9 cellular contexts compared by ENCODE assay signal in genomic region chr2:216031960-216032689, GRCh38. TPM values are rescaled to one million over a fixed set of nuclear protein-coding genes. Genes with fewer than 3 reads are reported as not detected.
DNase-seq lines count a peak whose midpoint lies in the region; ATAC-seq and TF ChIP-seq lines count a peak whose summit lies in the region.
"Had no signal": no experiment of that assay in that cellular context is flagged by ENCODE, and none has a peak within 500 bp of the region (broad histone marks: within the 10 kb centered on the region; RNA-seq: fewer than 3 reads in every experiment).

No MANE protein-coding gene starts in this region.

- no peaks in the 10 kb centered on the region for H3K27me3 Mint-ChIP-seq in activated T-cell treated with anti-CD3 and anti-CD28 coated beads, Interleukin-2, amount 50 U/mL, for 4 hours (ENCODE audit: low read depth)
- no peaks in the 10 kb centered on the region for H3K27me3 Mint-ChIP-seq in activated CD4-positive, alpha-beta memory T cell treated with anti-CD3 and anti-CD28 coated beads for 36 hours
- H3K27me3 Mint-ChIP-seq in stimulated activated naive CD8-positive, alpha-beta T cell treated with anti-CD3 and anti-CD28 coated beads, Interleukin-15, Interleukin-2, amounts not matched to agents 100 ng/mL and 50 ng/mL, for 24 hours, result no peaks in the 10 kb centered on the region

- peak overlapping the region; percentile 92 for H3K27ac Mint-ChIP-seq in activated CD4-positive, alpha-beta memory T cell treated with anti-CD3 and anti-CD28 coated beads for 36 hours
- H3K27ac Mint-ChIP-seq in stimulated activated naive CD8-positive, alpha-beta T cell treated with anti-CD3 and anti-CD28 coated beads, Interleukin-15, Interleukin-2, amounts not matched to agents 100 ng/mL and 50 ng/mL, for 24 hours, result peak overlapping the region; percentile 87

- DNase-seq in activated T-cell treated with anti-CD3 and anti-CD28 coated beads, Interleukin-2, amount 50 U/mL, for 4 hours, result no peak
- DNase-seq in activated T-cell treated with anti-CD3 and anti-CD28 coated beads, Interleukin-2, amount 50 U/mL, for 48 hours, result no peak
- no peak for DNase-seq in activated CD4-positive, alpha-beta memory T cell treated with anti-CD3 and anti-CD28 coated beads for 36 hours
- DNase-seq in globus pallidus (ENCODE audit: low spot score) (no peak), erythroblast (lab: John Stamatoyannopoulos, UW) (no peak), NCI-H226 (no peak)
- DNase-seq: hypothalamus had no signal

- peaks cover 11% of the 10 kb centered on the region for H3K36me3 Mint-ChIP-seq in activated T-cell treated with anti-CD3 and anti-CD28 coated beads, Interleukin-2, amount 50 U/mL, for 4 hours (ENCODE audit: insufficient read depth)
- peaks cover 7% of the 10 kb centered on the region for H3K36me3 Mint-ChIP-seq in activated CD4-positive, alpha-beta memory T cell treated with anti-CD3 and anti-CD28 coated beads for 36 hours
- peaks cover 6% of the 10 kb centered on the region for H3K36me3 Mint-ChIP-seq in stimulated activated naive CD8-positive, alpha-beta T cell treated with anti-CD3 and anti-CD28 coated beads, Interleukin-15, Interleukin-2, amounts not matched to agents 100 ng/mL and 50 ng/mL, for 24 hours (ENCODE audit: low read depth)

- peak; percentile 88 to 91 for ATAC-seq in activated T-cell treated with anti-CD3 and anti-CD28 coated beads, Interleukin-2, amount 50 U/mL, for 4 hours
- ATAC-seq in HG02885 (IDR thresholded peaks at IDR 0.05; ENCODE audit: poor library complexity, unreplicated experiment), result peak; percentile 85

- TF ChIP-seq POLR2A in erythroblast (IDR thresholded peaks at IDR 0.05; ENCODE audit: low read length), result no peak

- peaks cover 25% of the 10 kb centered on the region for H3K4me1 Mint-ChIP-seq in activated T-cell treated with anti-CD3 and anti-CD28 coated beads, Interleukin-2, amount 50 U/mL, for 4 hours (ENCODE audit: low read depth)
- H3K4me1 Mint-ChIP-seq in activated CD4-positive, alpha-beta memory T cell treated with anti-CD3 and anti-CD28 coated beads for 36 hours (ENCODE audit: low read depth), result peaks cover 39% of the 10 kb centered on the region
- H3K4me1 Mint-ChIP-seq in stimulated activated naive CD8-positive, alpha-beta T cell treated with anti-CD3 and anti-CD28 coated beads, Interleukin-15, Interleukin-2, amounts not matched to agents 100 ng/mL and 50 ng/mL, for 24 hours (ENCODE audit: low read depth), result peaks cover 37% of the 10 kb centered on the region

- H3K4me3 Mint-ChIP-seq in activated T-cell treated with anti-CD3 and anti-CD28 coated beads, Interleukin-2, amount 50 U/mL, for 4 hours, result peak overlapping the region; percentile 17
- H3K4me3 Mint-ChIP-seq in activated CD4-positive, alpha-beta memory T cell treated with anti-CD3 and anti-CD28 coated beads for 36 hours, result peak overlapping the region; percentile 53
- H3K4me3 Mint-ChIP-seq in stimulated activated naive CD8-positive, alpha-beta T cell treated with anti-CD3 and anti-CD28 coated beads, Interleukin-15, Interleukin-2, amounts not matched to agents 100 ng/mL and 50 ng/mL, for 24 hours, result peak overlapping the region; percentile 42

- no peaks in the 10 kb centered on the region for H3K9me3 Mint-ChIP-seq in activated T-cell treated with anti-CD3 and anti-CD28 coated beads, Interleukin-2, amount 50 U/mL, for 4 hours
- H3K9me3 Mint-ChIP-seq in activated CD4-positive, alpha-beta memory T cell treated with anti-CD3 and anti-CD28 coated beads for 36 hours, result no peaks in the 10 kb centered on the region
- H3K9me3 Mint-ChIP-seq in stimulated activated naive CD8-positive, alpha-beta T cell treated with anti-CD3 and anti-CD28 coated beads, Interleukin-15, Interleukin-2, amounts not matched to agents 100 ng/mL and 50 ng/mL, for 24 hours, result no peaks in the 10 kb centered on the region

- POLR2A ChIA-PET in activated CD4-positive, alpha-beta memory T cell treated with anti-CD3 and anti-CD28 coated beads for 36 hours (lab: Charles Lee), result interaction anchor here (0.9 kb wide), 1 partner anchor 26 kb away, joined by 4 read pairs; no protein-coding TSS in a partner anchor

- intact Hi-C loops in activated CD4-positive, alpha-beta memory T cell treated with anti-CD3 and anti-CD28 coated beads for 36 hours (cut with micrococcal nuclease), result loop anchor here (1.0 to 5.0 kb wide), 11 partner anchors 15 to 634 kb away; partner anchors contain the start of gene SMARCAL1

- CTCF ChIA-PET in activated CD4-positive, alpha-beta memory T cell treated with anti-CD3 and anti-CD28 coated beads for 36 hours (lab: Charles Lee), result interaction anchor here (0.7 to 4.3 kb wide), 18 partner anchors 9 to 634 kb away, joined by 3 to 33 read pairs (median 8); partner anchors contain the start of genes PECR, SMARCAL1, TMEM169 and XRCC5

RNA-seq across cellular contexts. Expression of gene MREG, which starts 18.8 kb away (rescaled TPM):
- total RNA-seq in activated T-cell treated with anti-CD3 and anti-CD28 coated beads, Interleukin-2, amount 50 U/mL, for 4 hours, result 10 to 100 TPM; 14.9 to 23.2 (median 15.0) TPM
- 10 to 100 TPM; 10.2 to 10.4 TPM for total RNA-seq in activated CD4-positive, alpha-beta memory T cell treated with anti-CD3 and anti-CD28 coated beads for 36 hours

RNA-seq across cellular contexts. Expression of gene PECR, which starts 49.5 kb away (rescaled TPM):
- total RNA-seq in activated T-cell treated with anti-CD3 and anti-CD28 coated beads, Interleukin-2, amount 50 U/mL, for 4 hours, result 1 to 10 TPM; 4.7 to 6.9 (median 6.0) TPM
- 10 to 100 TPM; 23.3 to 27.6 TPM for total RNA-seq in activated CD4-positive, alpha-beta memory T cell treated with anti-CD3 and anti-CD28 coated beads for 36 hours

RNA-seq across cellular contexts. Expression of gene TMEM169, which starts 49.6 kb away (rescaled TPM):
- under 1 TPM; 0.08 to 0.53 (median 0.27) TPM for total RNA-seq in activated T-cell treated with anti-CD3 and anti-CD28 coated beads, Interleukin-2, amount 50 U/mL, for 4 hours
- 1 to 10 TPM; 2.0 to 2.7 TPM for total RNA-seq in activated CD4-positive, alpha-beta memory T cell treated with anti-CD3 and anti-CD28 coated beads for 36 hours
